In the genomic region with DNA sequence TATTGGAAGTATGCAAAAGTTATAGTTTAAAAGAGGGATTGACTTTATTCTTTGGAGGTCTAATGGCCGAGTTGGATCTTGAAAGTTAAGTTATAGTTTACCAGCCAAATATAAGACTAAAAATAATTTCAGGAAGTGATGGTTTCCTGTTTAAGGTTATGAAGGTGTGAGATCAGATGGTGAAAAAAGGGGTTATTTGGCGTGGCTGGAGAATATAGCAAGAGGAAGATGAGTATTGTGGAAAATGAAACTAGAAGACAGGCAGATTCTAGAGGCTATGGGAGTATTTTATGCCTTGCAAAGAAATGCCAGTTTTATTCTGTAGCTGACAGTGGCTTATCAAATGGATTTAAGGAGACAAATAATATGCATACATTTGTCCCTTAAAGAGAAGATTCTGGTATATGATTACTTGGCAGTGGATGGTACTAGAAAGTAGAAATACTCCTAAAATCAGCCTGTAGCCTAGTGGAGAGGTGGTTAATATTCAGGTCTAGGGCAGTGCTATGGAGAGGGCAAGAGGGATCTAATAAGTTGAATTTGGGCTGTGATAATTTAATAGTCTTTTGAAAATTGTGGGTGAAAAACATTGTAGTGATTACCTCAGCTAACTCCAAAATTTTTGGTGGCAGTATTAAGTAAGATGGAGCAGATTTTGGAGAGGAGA, we compare ENCODE assay signal across 1 cellular context.
TF ChIP-seq lines count a peak whose summit lies in the region.

No MANE protein-coding gene starts in this region.

TF ChIP-seq in WTC11, 78 proteins besides CTCF, POLR2A, EP300 and RAD21 (continued from another document):
- TF ChIP-seq, protein P1, sequence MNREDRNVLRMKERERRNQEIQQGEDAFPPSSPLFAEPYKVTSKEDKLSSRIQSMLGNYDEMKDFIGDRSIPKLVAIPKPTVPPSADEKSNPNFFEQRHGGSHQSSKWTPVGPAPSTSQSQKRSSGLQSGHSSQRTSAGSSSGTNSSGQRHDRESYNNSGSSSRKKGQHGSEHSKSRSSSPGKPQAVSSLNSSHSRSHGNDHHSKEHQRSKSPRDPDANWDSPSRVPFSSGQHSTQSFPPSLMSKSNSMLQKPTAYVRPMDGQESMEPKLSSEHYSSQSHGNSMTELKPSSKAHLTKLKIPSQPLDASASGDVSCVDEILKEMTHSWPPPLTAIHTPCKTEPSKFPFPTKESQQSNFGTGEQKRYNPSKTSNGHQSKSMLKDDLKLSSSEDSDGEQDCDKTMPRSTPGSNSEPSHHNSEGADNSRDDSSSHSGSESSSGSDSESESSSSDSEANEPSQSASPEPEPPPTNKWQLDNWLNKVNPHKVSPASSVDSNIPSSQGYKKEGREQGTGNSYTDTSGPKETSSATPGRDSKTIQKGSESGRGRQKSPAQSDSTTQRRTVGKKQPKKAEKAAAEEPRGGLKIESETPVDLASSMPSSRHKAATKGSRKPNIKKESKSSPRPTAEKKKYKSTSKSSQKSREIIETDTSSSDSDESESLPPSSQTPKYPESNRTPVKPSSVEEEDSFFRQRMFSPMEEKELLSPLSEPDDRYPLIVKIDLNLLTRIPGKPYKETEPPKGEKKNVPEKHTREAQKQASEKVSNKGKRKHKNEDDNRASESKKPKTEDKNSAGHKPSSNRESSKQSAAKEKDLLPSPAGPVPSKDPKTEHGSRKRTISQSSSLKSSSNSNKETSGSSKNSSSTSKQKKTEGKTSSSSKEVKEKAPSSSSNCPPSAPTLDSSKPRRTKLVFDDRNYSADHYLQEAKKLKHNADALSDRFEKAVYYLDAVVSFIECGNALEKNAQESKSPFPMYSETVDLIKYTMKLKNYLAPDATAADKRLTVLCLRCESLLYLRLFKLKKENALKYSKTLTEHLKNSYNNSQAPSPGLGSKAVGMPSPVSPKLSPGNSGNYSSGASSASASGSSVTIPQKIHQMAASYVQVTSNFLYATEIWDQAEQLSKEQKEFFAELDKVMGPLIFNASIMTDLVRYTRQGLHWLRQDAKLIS (CRISPR knock-in tag; IDR thresholded peaks at IDR 0.05; ENCODE audit: borderline replicate concordance), result no peak
- no peak for TF ChIP-seq ZNF317 (CRISPR knock-in tag; IDR thresholded peaks at IDR 0.05; ENCODE audit: borderline replicate concordance, low read depth)
- TF ChIP-seq ZNF263 (CRISPR knock-in tag; IDR thresholded peaks at IDR 0.05; ENCODE audit: low read depth), result no peak
- TF ChIP-seq, protein P2, sequence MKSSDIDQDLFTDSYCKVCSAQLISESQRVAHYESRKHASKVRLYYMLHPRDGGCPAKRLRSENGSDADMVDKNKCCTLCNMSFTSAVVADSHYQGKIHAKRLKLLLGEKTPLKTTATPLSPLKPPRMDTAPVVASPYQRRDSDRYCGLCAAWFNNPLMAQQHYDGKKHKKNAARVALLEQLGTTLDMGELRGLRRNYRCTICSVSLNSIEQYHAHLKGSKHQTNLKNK (CRISPR knock-in tag; IDR thresholded peaks at IDR 0.05), result no peak
- TF ChIP-seq, protein P3, sequence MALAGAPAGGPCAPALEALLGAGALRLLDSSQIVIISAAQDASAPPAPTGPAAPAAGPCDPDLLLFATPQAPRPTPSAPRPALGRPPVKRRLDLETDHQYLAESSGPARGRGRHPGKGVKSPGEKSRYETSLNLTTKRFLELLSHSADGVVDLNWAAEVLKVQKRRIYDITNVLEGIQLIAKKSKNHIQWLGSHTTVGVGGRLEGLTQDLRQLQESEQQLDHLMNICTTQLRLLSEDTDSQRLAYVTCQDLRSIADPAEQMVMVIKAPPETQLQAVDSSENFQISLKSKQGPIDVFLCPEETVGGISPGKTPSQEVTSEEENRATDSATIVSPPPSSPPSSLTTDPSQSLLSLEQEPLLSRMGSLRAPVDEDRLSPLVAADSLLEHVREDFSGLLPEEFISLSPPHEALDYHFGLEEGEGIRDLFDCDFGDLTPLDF (CRISPR knock-in tag; IDR thresholded peaks at IDR 0.05), result no peak
- TF ChIP-seq, protein P4, sequence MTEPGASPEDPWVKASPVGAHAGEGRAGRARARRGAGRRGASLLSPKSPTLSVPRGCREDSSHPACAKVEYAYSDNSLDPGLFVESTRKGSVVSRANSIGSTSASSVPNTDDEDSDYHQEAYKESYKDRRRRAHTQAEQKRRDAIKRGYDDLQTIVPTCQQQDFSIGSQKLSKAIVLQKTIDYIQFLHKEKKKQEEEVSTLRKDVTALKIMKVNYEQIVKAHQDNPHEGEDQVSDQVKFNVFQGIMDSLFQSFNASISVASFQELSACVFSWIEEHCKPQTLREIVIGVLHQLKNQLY (CRISPR knock-in tag; IDR thresholded peaks at IDR 0.05), result no peak
- no peak for TF ChIP-seq SOX15 (CRISPR knock-in tag; IDR thresholded peaks at IDR 0.05)
- TF ChIP-seq, protein P5, sequence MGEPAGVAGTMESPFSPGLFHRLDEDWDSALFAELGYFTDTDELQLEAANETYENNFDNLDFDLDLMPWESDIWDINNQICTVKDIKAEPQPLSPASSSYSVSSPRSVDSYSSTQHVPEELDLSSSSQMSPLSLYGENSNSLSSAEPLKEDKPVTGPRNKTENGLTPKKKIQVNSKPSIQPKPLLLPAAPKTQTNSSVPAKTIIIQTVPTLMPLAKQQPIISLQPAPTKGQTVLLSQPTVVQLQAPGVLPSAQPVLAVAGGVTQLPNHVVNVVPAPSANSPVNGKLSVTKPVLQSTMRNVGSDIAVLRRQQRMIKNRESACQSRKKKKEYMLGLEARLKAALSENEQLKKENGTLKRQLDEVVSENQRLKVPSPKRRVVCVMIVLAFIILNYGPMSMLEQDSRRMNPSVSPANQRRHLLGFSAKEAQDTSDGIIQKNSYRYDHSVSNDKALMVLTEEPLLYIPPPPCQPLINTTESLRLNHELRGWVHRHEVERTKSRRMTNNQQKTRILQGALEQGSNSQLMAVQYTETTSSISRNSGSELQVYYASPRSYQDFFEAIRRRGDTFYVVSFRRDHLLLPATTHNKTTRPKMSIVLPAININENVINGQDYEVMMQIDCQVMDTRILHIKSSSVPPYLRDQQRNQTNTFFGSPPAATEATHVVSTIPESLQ (CRISPR knock-in tag; IDR thresholded peaks at IDR 0.05), result no peak
